In the genomic region with DNA sequence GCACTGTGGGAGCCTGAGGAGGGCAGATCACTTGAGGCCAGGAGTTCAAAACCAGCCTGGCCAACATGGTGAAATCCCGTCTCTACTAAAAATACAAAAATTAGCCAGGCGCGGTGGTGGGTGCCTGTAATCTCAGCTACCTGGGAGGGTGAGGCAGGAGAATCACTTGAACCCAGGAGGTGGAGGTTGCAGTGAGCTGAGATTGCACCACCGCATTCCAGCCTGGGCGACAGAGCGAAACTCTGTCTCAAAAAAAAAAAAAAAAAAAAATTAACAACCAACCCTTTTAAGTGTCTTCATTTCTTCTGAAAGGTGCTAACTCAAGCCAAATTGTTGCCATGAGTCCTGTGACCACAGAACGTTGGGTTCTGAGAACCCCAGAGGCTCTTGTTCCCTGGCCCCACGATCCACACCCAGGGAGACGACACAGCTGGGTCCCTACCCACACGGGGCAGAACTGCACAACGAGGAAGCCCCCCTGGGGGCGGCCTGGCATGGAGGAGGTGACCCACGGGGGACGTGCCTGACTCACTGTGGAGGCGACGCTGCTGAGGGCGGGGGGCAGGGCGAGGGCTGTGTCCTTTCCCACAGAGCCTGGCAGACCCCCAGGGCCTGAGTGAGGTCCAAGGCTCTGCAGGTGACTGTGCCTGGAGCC, we compare ENCODE assay signal across 9 cellular contexts. TPM values are rescaled to one million over a fixed set of nuclear protein-coding genes. Genes with fewer than 3 reads are reported as not detected.
A peak's percentile ranks its signal among the peaks of the same experiment; 100 is the strongest.
DNase-seq lines count a peak whose midpoint lies in the region; ATAC-seq, FAIRE-seq and TF ChIP-seq lines count a peak whose summit lies in the region.
"Not testable (repeated sequence)": the region's sequence is repeated elsewhere in the genome, so short reads cannot be mapped to it uniquely, and the experiment has no call there.
"Had no signal": no experiment of that assay in that cellular context is flagged by ENCODE, and none has a peak within 500 bp of the region (broad histone marks: within the 10 kb centered on the region; RNA-seq: fewer than 3 reads in every experiment).

No MANE protein-coding gene starts in this region.

- peak overlapping the region; percentile 29 for H2BK5ac ChIP-seq in IMR-90 (ENCODE audit: low read depth, low read length, poor library complexity, severe bottlenecking)

- ATAC-seq in A549; IMR-90 (ENCODE audit: low read depth); lung (ENCODE audit: insufficient read depth, low FRiP score): not testable (repeated sequence)
- peak in 3 of 4 donors; percentile 1 to 7 (median 3) for ATAC-seq in pancreas

- H3K27ac ChIP-seq in A549, result peak overlapping the region in 1 of 2 experiments; percentile 98; a peak in 4 of 6 replicates
- not testable (repeated sequence) for H3K27ac ChIP-seq in IMR-90 (ENCODE audit: insufficient read depth, low read length)
- H3K27ac ChIP-seq in RWPE1, result peak overlapping the region; percentile 93
- peak overlapping the region; percentile 75 for H3K27ac ChIP-seq in endothelial cell of umbilical vein (ENCODE audit: insufficient read depth, low read depth, low read length)
- peak overlapping the region; percentile 62 to 85 for H3K27ac ChIP-seq in right atrium auricular region
- peak overlapping the region; percentile 56 to 75 for H3K27ac ChIP-seq in lung (ENCODE audit: low read depth in 1 of 2, low read length in 1 of 2)
- H3K27ac ChIP-seq in pancreas, result peak overlapping the region; percentile 56 to 80 (median 62)

- not testable (repeated sequence) for H2BK15ac ChIP-seq in IMR-90 (ENCODE audit: low read depth, low read length)

- H3K4me1 ChIP-seq in A549 (peaks cover 40% of the 10 kb centered on the region), IMR-90 (ENCODE audit: control insufficient read depth, insufficient read depth, low read length) (peaks cover 29% of the 10 kb centered on the region), endothelial cell of umbilical vein (ENCODE audit: control insufficient read depth, extremely low read depth, insufficient read depth, low read length) (peaks cover 35% of the 10 kb centered on the region), right atrium auricular region (peaks cover 0 to 46% of the 10 kb centered on the region in 2 donors), lung (ENCODE audit: control insufficient read depth in 2 of 2, insufficient read depth in 2 of 2, low read length in 2 of 2) (peaks cover 3 to 18% of the 10 kb centered on the region in 2 donors)
- not testable (repeated sequence) for H3K4me1 ChIP-seq in pancreas

- not testable (repeated sequence) for FAIRE-seq in A549 (lab: Jason Lieb, UNC); endothelial cell of umbilical vein (lab: Jason Lieb, UNC); pancreas (lab: Jason Lieb, UNC)

- H2BK120ac ChIP-seq in IMR-90 (ENCODE audit: low read depth, low read length), result not testable (repeated sequence)

- not testable (repeated sequence) for H3K36me3 ChIP-seq in IMR-90 (ENCODE audit: control insufficient read depth, insufficient read depth, low read length); endothelial cell of umbilical vein (ENCODE audit: control insufficient read depth in 2 of 2, extremely low read depth in 1 of 2, insufficient read depth in 2 of 2, low read length in 2 of 2); right atrium auricular region; lung (ENCODE audit: control insufficient read depth in 2 of 2, insufficient read depth in 2 of 2, low read length in 2 of 2); pancreas

- H3K4me2 ChIP-seq in A549, result peak overlapping the region; percentile 87
- H3K4me2 ChIP-seq in IMR-90 (ENCODE audit: low read depth, low read length); endothelial cell of umbilical vein (ENCODE audit: insufficient read depth, low read length): not testable (repeated sequence)

- not testable (repeated sequence) for H3K18ac ChIP-seq in IMR-90 (ENCODE audit: low read depth, low read length)

- peak overlapping the region; percentile 68; the same call in 1 of the 2 replicates for H2AK5ac ChIP-seq in IMR-90 (ENCODE audit: low read depth, low read length)

- DNase-seq in A549 (ENCODE audit: low read depth in 1 of 2, low spot score in 1 of 2); IMR-90; RWPE1 (ENCODE audit: low spot score); endothelial cell of umbilical vein (ENCODE audit: low read depth, low spot score); right atrium auricular region (ENCODE audit: low spot score); lung (ENCODE audit: low spot score): not testable (repeated sequence)
- DNase-seq in astrocyte of the hippocampus (ENCODE audit: low read depth, low spot score) (peak; percentile 33), pancreas (peak in 1 of 6 donors; percentile 73)

- H3K9me3 ChIP-seq in A549; IMR-90 (ENCODE audit: control insufficient read depth, insufficient read depth, low read length); endothelial cell of umbilical vein (replicated peaks; ENCODE audit: control insufficient read depth, insufficient read depth, low read length); right atrium auricular region; lung (ENCODE audit: control insufficient read depth in 2 of 2, insufficient read depth in 1 of 2, low read length in 1 of 2); pancreas: not testable (repeated sequence)

- H3K79me1 ChIP-seq in IMR-90 (ENCODE audit: low read depth in 1 of 2, low read length in 2 of 2), result peaks cover 11 to 35% of the 10 kb centered on the region in 2 experiments

- H3K14ac ChIP-seq in IMR-90 (replicated peaks; ENCODE audit: low read depth, low read length), result not testable (repeated sequence)

- WGBS in A549 (ENCODE audit: missing lambda C conversion rate), result 85% methylated on average over 16 of the region's 18 CpGs
- WGBS in IMR-90 (ENCODE audit: extremely low coverage in 2 of 2, insufficient read length in 1 of 2), 2 experiments, result 78% methylated on average over 6 of the region's 18 CpGs; no CpG with 5 or more reads in 1 of the 2 experiments
- 77 to 81% methylated on average over 18 of the region's 18 CpGs for WGBS in lung, 2 donors
- WGBS in pancreas, 2 donors, result 61 to 62% methylated on average over 16 to 18 of the region's 18 CpGs

- not testable (repeated sequence) for H3K4me3 ChIP-seq in A549; IMR-90 (ENCODE audit: insufficient read depth, low read depth, low read length); endothelial cell of umbilical vein (replicated peaks in 1 of 3; ENCODE audit: insufficient read depth in 1 of 3, low read depth in 1 of 3, low read length in 3 of 3); right atrium auricular region; lung; pancreas

- CTCF ChIA-PET in A549 (lab: Yijun Ruan, JAX), result interaction anchor here (0.5 to 6.8 kb wide), 7 partner anchors 13 to 624 kb away, joined by 3 to 51 read pairs (median 3); a partner anchor contains a TSS
- CTCF ChIA-PET in IMR-90 (lab: Yijun Ruan, JAX), result not testable (repeated sequence)
- CTCF ChIA-PET in RWPE1 (lab: Yijun Ruan, JAX), result interaction anchor here (1.7 kb wide), 1 partner anchor 14 kb away, joined by 4 read pairs; no protein-coding TSS in a partner anchor
- CTCF ChIA-PET in endothelial cell of umbilical vein (lab: Charles Lee), result interaction anchor here (0.6 to 4.6 kb wide), 5 partner anchors 13 to 174 kb away, joined by 3 to 36 read pairs (median 5); a partner anchor contains a TSS

- H3K4ac ChIP-seq in IMR-90 (ENCODE audit: low read depth, low read length), result not testable (repeated sequence)

- H2AFZ ChIP-seq in IMR-90 (replicated peaks; ENCODE audit: low read length, poor library complexity); endothelial cell of umbilical vein (ENCODE audit: low read depth, low read length): not testable (repeated sequence)

- H4K8ac ChIP-seq in IMR-90 (ENCODE audit: low read depth in 2 of 2, low read length in 2 of 2), result not testable (repeated sequence)

- dilution Hi-C loops in IMR-90 (cut with HindIII; ENCODE audit: low sequenced_read_pairs, unreplicated experiment); endothelial cell of umbilical vein (cut with MboI; ENCODE audit: extremely low pct_ligation_motif_present, low sequenced_read_pairs): not testable (repeated sequence)

- not testable (repeated sequence) for H3K56ac ChIP-seq in IMR-90 (ENCODE audit: extremely low read depth, insufficient read depth, low read length)

- H4K20me1 ChIP-seq in IMR-90 (ENCODE audit: insufficient read depth, low read length); endothelial cell of umbilical vein (replicated peaks; ENCODE audit: control insufficient read depth, extremely low read depth, insufficient read depth, low read length): not testable (repeated sequence)

- not testable (repeated sequence) for TF ChIP-seq CTCF in A549 (IDR thresholded peaks at IDR 0.05); IMR-90 (conservative IDR thresholded peaks at IDR 0.05; ENCODE audit: low read depth, low read length); RWPE1 (conservative IDR thresholded peaks at IDR 0.05; ENCODE audit: low read depth); endothelial cell of umbilical vein (IDR thresholded peaks at IDR 0.05; ENCODE audit: extremely low read depth in 1 of 2, insufficient read depth in 1 of 2, low read depth in 1 of 2, low read length in 2 of 2); right atrium auricular region (IDR thresholded peaks at IDR 0.05); lung (IDR thresholded peaks at IDR 0.05; ENCODE audit: control extremely low read depth, extremely low read depth); pancreas (IDR thresholded peaks at IDR 0.05)

- not testable (repeated sequence) for H2AK9ac ChIP-seq in IMR-90 (replicated peaks; ENCODE audit: low read depth, low read length, poor library complexity)

- 0 out of 2 replicates have a peak overlapping the region, but pooled peaks have one; percentile 60 for H2BK20ac ChIP-seq in IMR-90 (ENCODE audit: low read depth, low read length)

- not testable (repeated sequence) for H4K5ac ChIP-seq in IMR-90 (ENCODE audit: low read depth, low read length)

- not testable (repeated sequence) for H3K23ac ChIP-seq in IMR-90 (ENCODE audit: low read depth, low read length)

- peak overlapping the region; percentile 41; the same call in 1 of the 2 replicates for H4K91ac ChIP-seq in IMR-90 (ENCODE audit: insufficient read depth, low read depth, low read length)

- H3K9ac ChIP-seq in IMR-90 (ENCODE audit: low read depth, low read length); endothelial cell of umbilical vein (replicated peaks; ENCODE audit: extremely low read depth, insufficient read depth, low read length): not testable (repeated sequence)

- TF ChIP-seq POLR2A in A549 (IDR thresholded peaks at IDR 0.05; ENCODE audit: low read length); IMR-90 (IDR thresholded peaks at IDR 0.05; ENCODE audit: low read depth, low read length); endothelial cell of umbilical vein (IDR thresholded peaks at IDR 0.05; ENCODE audit: low read depth, low read length): not testable (repeated sequence)

- POLR2A ChIA-PET in A549 (lab: Yijun Ruan, JAX), result interaction anchor here (0.7 to 2.4 kb wide), 2 partner anchors 64 to 109 kb away, joined by 4 to 13 read pairs; a partner anchor contains a TSS
- POLR2A ChIA-PET in IMR-90 (lab: Charles Lee; ENCODE audit: unreplicated experiment); RWPE1 (lab: Yijun Ruan, JAX; ENCODE audit: low non-redundant PET); endothelial cell of umbilical vein (lab: Charles Lee): not testable (repeated sequence)

- BruUV-seq in IMR-90 (replicated peaks; lab: Mats Ljungman, UMichigan); endothelial cell of umbilical vein (replicated peaks; lab: Mats Ljungman, UMichigan): not testable (repeated sequence)

- TF ChIP-seq EP300 in A549 (IDR thresholded peaks at IDR 0.05), result not testable (repeated sequence)

- intact Hi-C loops in IMR-90 (cut with micrococcal nuclease); endothelial cell of umbilical vein (cut with micrococcal nuclease): not testable (repeated sequence)
- intact Hi-C loops in pancreas (cut with DNase I), result loop anchor here in 1 of 3 donors (5.0 kb wide), 1 partner anchor 128 kb away; no protein-coding TSS in a partner anchor

- in situ Hi-C loops in IMR-90 (cut with MboI; ENCODE audit: low sequenced_read_pairs), result not testable (repeated sequence)

- peaks cover 12% of the 10 kb centered on the region for H3K79me2 ChIP-seq in endothelial cell of umbilical vein (ENCODE audit: control insufficient read depth, insufficient read depth, low read length)

- not testable (repeated sequence) for H3K9me1 ChIP-seq in IMR-90 (ENCODE audit: insufficient read depth, low read length); endothelial cell of umbilical vein (replicated peaks; ENCODE audit: control insufficient read depth, extremely low read depth, insufficient read depth, low read length)

- not testable (repeated sequence) for H3K27me3 ChIP-seq in IMR-90 (ENCODE audit: control insufficient read depth, insufficient read depth, low read length); endothelial cell of umbilical vein (ENCODE audit: control insufficient read depth in 2 of 2, insufficient read depth in 2 of 2, low read length in 2 of 2); right atrium auricular region; lung (ENCODE audit: control insufficient read depth, insufficient read depth); pancreas

- TF ChIP-seq RAD21 in A549 (conservative IDR thresholded peaks at IDR 0.05 in 1 of 2, IDR thresholded peaks at IDR 0.05 in 1 of 2); IMR-90 (IDR thresholded peaks at IDR 0.05; ENCODE audit: low read length): not testable (repeated sequence)

RNA-seq across cellular contexts. Expression of a gene that starts 12.6 kb away (rescaled TPM):
- 3.3 and 3.4 TPM in 2 replicates for polyA plus RNA-seq in A549 (2011; rRNA removed)
- 2.3 and 4.1 TPM in 2 replicates for polyA plus RNA-seq in A549 (2012; cell fraction: cytosol; rRNA removed)
- polyA plus RNA-seq in A549 (2012; cell fraction: nucleus; rRNA removed), result 11.3 and 14.6 TPM in 2 replicates
- polyA plus RNA-seq in A549 (2017; fragmentation: RNase III; extraction: RNeasy Plus Mini Kit Qiagen cat#74134 plus additional on column Dnase treatment), result 4.0 to 5.4 TPM (median 4.5 TPM) in 3 replicates
- 2.5 and 3.5 TPM in 2 replicates for polyA minus RNA-seq in A549 (2011; rRNA and poly(A)+ RNA removed)
- 1.1 and 1.7 TPM in 2 replicates for total RNA-seq in IMR-90 (2012; rRNA removed)
- 7.4 and 10.2 TPM in 2 replicates for polyA plus RNA-seq in IMR-90 (2012; rRNA removed)
- polyA plus RNA-seq in IMR-90 (2012; cell fraction: cytosol; rRNA removed), result 5.4 and 9.9 TPM in 2 replicates
- 24.4 and 50.7 TPM in 2 replicates for polyA plus RNA-seq in IMR-90 (2012; cell fraction: nucleus; rRNA removed; ENCODE audit: low replicate concordance)
- 26.6 and 30.3 TPM in 2 replicates for total RNA-seq in endothelial cell of umbilical vein
- polyA plus RNA-seq in endothelial cell of umbilical vein, result 17.7 and 24.7 TPM in 2 replicates
- polyA plus RNA-seq in endothelial cell of umbilical vein (2011; cell fraction: cytosol; rRNA removed), result 7.6 and 11.8 TPM in 2 replicates
- 34.8 and 44.7 TPM in 2 replicates for polyA plus RNA-seq in endothelial cell of umbilical vein (2011; cell fraction: nucleus; rRNA removed)
- 12.4 and 21.6 TPM in 2 replicates for polyA plus RNA-seq in endothelial cell of umbilical vein (2012)
- polyA minus RNA-seq in endothelial cell of umbilical vein, result 11.0 and 15.0 TPM in 2 replicates
- 4.9 TPM for polyA minus RNA-seq in endothelial cell of umbilical vein (2011; cell fraction: cytosol; rRNA and poly(A)+ RNA removed)
- 13.0 and 26.5 TPM in 2 replicates for polyA minus RNA-seq in endothelial cell of umbilical vein (2011; cell fraction: nucleus; rRNA and poly(A)+ RNA removed)
- 1 to 10 TPM; 5.9 to 6.0 TPM for total RNA-seq in right atrium auricular region
- total RNA-seq in lung, result 10 to 100 TPM; 17.5 to 21.5 TPM
- 10 to 100 TPM in 1 of 2 donors, 1 to 10 TPM in 1; 8.6 to 30.5 TPM for polyA plus RNA-seq in lung
- total RNA-seq in pancreas, result 10 to 100 TPM in 3 of 6 donors, 1 to 10 TPM in 3; 8.1 to 16.5 (median 10.4) TPM
- polyA plus RNA-seq in pancreas, result 10 to 100 TPM; 43.1 to 57.3 TPM

RNA-seq across cellular contexts. Expression of a gene that starts 12.8 kb away (rescaled TPM):
- polyA plus RNA-seq in A549 (2011; rRNA removed), result 0.44 and 0.58 TPM in 2 replicates
- 0.63 and 1.1 TPM in 2 replicates for polyA plus RNA-seq in A549 (2012; cell fraction: cytosol; rRNA removed)
- 3.9 and 6.1 TPM in 2 replicates for polyA plus RNA-seq in A549 (2012; cell fraction: nucleus; rRNA removed)
- 1.1 to 1.9 TPM (median 1.5 TPM) in 3 replicates for polyA plus RNA-seq in A549 (2017; fragmentation: RNase III; extraction: RNeasy Plus Mini Kit Qiagen cat#74134 plus additional on column Dnase treatment)
- polyA minus RNA-seq in A549 (2011; rRNA and poly(A)+ RNA removed), result 0.19 and 0.33 TPM in 2 replicates
- total RNA-seq in IMR-90 (2012; rRNA removed), result not detected in 2 replicates
- 0.16 and 0.17 TPM in 2 replicates for polyA plus RNA-seq in IMR-90 (2012; rRNA removed)
- polyA plus RNA-seq in IMR-90 (2012; cell fraction: cytosol; rRNA removed), result 0.08 and 0.25 TPM in 2 replicates
- polyA plus RNA-seq in IMR-90 (2012; cell fraction: nucleus; rRNA removed; ENCODE audit: low replicate concordance), result 1.3 and 3.4 TPM in 2 replicates
- total RNA-seq in endothelial cell of umbilical vein, result 0.91 and 1.3 TPM in 2 replicates
- polyA plus RNA-seq in endothelial cell of umbilical vein, result 0.40 and 0.51 TPM in 2 replicates
- 0.20 TPM in 1 of 2 replicates, not detected in the other for polyA plus RNA-seq in endothelial cell of umbilical vein (2011; cell fraction: cytosol; rRNA removed)
- 1.6 and 1.7 TPM in 2 replicates for polyA plus RNA-seq in endothelial cell of umbilical vein (2011; cell fraction: nucleus; rRNA removed)
- polyA plus RNA-seq in endothelial cell of umbilical vein (2012), result 0.13 and 0.52 TPM in 2 replicates
- polyA minus RNA-seq in endothelial cell of umbilical vein, result 0.13 and 0.19 TPM in 2 replicates
- polyA minus RNA-seq in endothelial cell of umbilical vein (2011; cell fraction: cytosol; rRNA and poly(A)+ RNA removed), result 1.8 TPM
- polyA minus RNA-seq in endothelial cell of umbilical vein (2011; cell fraction: nucleus; rRNA and poly(A)+ RNA removed), result 0.67 TPM in 1 of 2 replicates, not detected in the other
- 1 to 10 TPM in 1 of 2 donors, under 1 TPM in 1; 0.94 to 3.4 TPM for total RNA-seq in right atrium auricular region
- total RNA-seq in lung, result 10 to 100 TPM in 1 of 2 donors, 1 to 10 TPM in 1; 3.1 to 10.1 TPM
- 10 to 100 TPM in 1 of 2 donors, 1 to 10 TPM in 1; 2.1 to 11.7 TPM for polyA plus RNA-seq in lung
- 10 to 100 TPM in 3 of 6 donors, 1 to 10 TPM in 3; 6.6 to 15.0 (median 10.0) TPM for total RNA-seq in pancreas
- 10 to 100 TPM; 40.0 to 45.5 TPM for polyA plus RNA-seq in pancreas

RNA-seq across cellular contexts. Expression of a gene that starts 30.8 kb away (rescaled TPM):
- polyA plus RNA-seq in A549 (2011; rRNA removed) (0.18 and 0.22 TPM in 2 replicates), A549 (2017; fragmentation: RNase III; extraction: RNeasy Plus Mini Kit Qiagen cat#74134 plus additional on column Dnase treatment) (0.21 to 0.41 TPM (median 0.36 TPM) in 3 replicates), IMR-90 (2012; rRNA removed) (0.07 TPM in 2 replicates), endothelial cell of umbilical vein (0.44 and 0.45 TPM in 2 replicates), lung (under 1 TPM; 0.08 to 0.45 TPM), pancreas (1 to 10 TPM; 3.9 to 4.7 TPM)
- 0.22 and 0.29 TPM in 2 replicates for polyA plus RNA-seq in A549 (2012; cell fraction: cytosol; rRNA removed)
- 3.6 TPM in 2 replicates for polyA plus RNA-seq in A549 (2012; cell fraction: nucleus; rRNA removed)
- polyA minus RNA-seq in A549 (2011; rRNA and poly(A)+ RNA removed), result 0.08 TPM in 1 of 2 replicates, not detected in the other
- total RNA-seq in IMR-90 (2012; rRNA removed) (not detected in 2 replicates), endothelial cell of umbilical vein (0.42 and 0.51 TPM in 2 replicates), right atrium auricular region (not detected), lung (under 1 TPM; 0.14 to 0.28 TPM), pancreas (1 to 10 TPM in 5 of 6 donors, under 1 TPM in 1; 0.98 to 3.8 (median 1.3) TPM)
- 0.06 and 0.11 TPM in 2 replicates for polyA plus RNA-seq in IMR-90 (2012; cell fraction: cytosol; rRNA removed)
- 0.37 and 0.78 TPM in 2 replicates for polyA plus RNA-seq in IMR-90 (2012; cell fraction: nucleus; rRNA removed; ENCODE audit: low replicate concordance)
- 0.14 and 0.21 TPM in 2 replicates for polyA plus RNA-seq in endothelial cell of umbilical vein (2011; cell fraction: cytosol; rRNA removed)
- polyA plus RNA-seq in endothelial cell of umbilical vein (2011; cell fraction: nucleus; rRNA removed), result 2.5 and 3.6 TPM in 2 replicates
- polyA plus RNA-seq in endothelial cell of umbilical vein (2012), result 0.12 and 0.14 TPM in 2 replicates
- polyA minus RNA-seq in endothelial cell of umbilical vein, result not detected in 2 replicates
- not detected for polyA minus RNA-seq in endothelial cell of umbilical vein (2011; cell fraction: cytosol; rRNA and poly(A)+ RNA removed)
- polyA minus RNA-seq in endothelial cell of umbilical vein (2011; cell fraction: nucleus; rRNA and poly(A)+ RNA removed), result 0.24 TPM in 1 of 2 replicates, not detected in the other
- total RNA-seq: CD8-positive, alpha-beta memory T cell had no signal
- polyA plus RNA-seq: CD8-positive, alpha-beta memory T cell had no signal

RNA-seq across cellular contexts. Expression of a gene that starts 48.8 kb away (rescaled TPM):
- polyA plus RNA-seq in A549 (2011; rRNA removed) (16.0 and 20.0 TPM in 2 replicates), A549 (2017; fragmentation: RNase III; extraction: RNeasy Plus Mini Kit Qiagen cat#74134 plus additional on column Dnase treatment) (29.2 to 35.0 TPM (median 33.0 TPM) in 3 replicates), IMR-90 (2012; rRNA removed) (40.9 and 45.9 TPM in 2 replicates), endothelial cell of umbilical vein (53.7 and 66.9 TPM in 2 replicates), lung (10 to 100 TPM; 26.1 to 39.8 TPM), pancreas (10 to 100 TPM; 68.6 to 81.0 TPM)
- polyA plus RNA-seq in A549 (2012; cell fraction: cytosol; rRNA removed), result 33.6 and 46.9 TPM in 2 replicates
- 116 and 143 TPM in 2 replicates for polyA plus RNA-seq in A549 (2012; cell fraction: nucleus; rRNA removed)
- polyA minus RNA-seq in A549 (2011; rRNA and poly(A)+ RNA removed), result 21.3 and 25.0 TPM in 2 replicates
- total RNA-seq in IMR-90 (2012; rRNA removed) (7.7 and 10.0 TPM in 2 replicates), endothelial cell of umbilical vein (43.3 and 45.4 TPM in 2 replicates), right atrium auricular region (10 to 100 TPM; 16.2 to 26.2 TPM), lung (10 to 100 TPM; 13.8 to 34.1 TPM), pancreas (10 to 100 TPM; 22.0 to 34.4 (median 26.3) TPM)
- 26.6 and 33.5 TPM in 2 replicates for polyA plus RNA-seq in IMR-90 (2012; cell fraction: cytosol; rRNA removed)
- 116 and 241 TPM in 2 replicates for polyA plus RNA-seq in IMR-90 (2012; cell fraction: nucleus; rRNA removed; ENCODE audit: low replicate concordance)
- polyA plus RNA-seq in endothelial cell of umbilical vein (2011; cell fraction: cytosol; rRNA removed), result 31.4 and 40.5 TPM in 2 replicates
- polyA plus RNA-seq in endothelial cell of umbilical vein (2011; cell fraction: nucleus; rRNA removed), result 152 and 169 TPM in 2 replicates
- 46.1 and 63.1 TPM in 2 replicates for polyA plus RNA-seq in endothelial cell of umbilical vein (2012)
- polyA minus RNA-seq in endothelial cell of umbilical vein, result 18.8 and 27.5 TPM in 2 replicates
- polyA minus RNA-seq in endothelial cell of umbilical vein (2011; cell fraction: cytosol; rRNA and poly(A)+ RNA removed), result 31.5 TPM
- polyA minus RNA-seq in endothelial cell of umbilical vein (2011; cell fraction: nucleus; rRNA and poly(A)+ RNA removed), result 23.9 and 33.3 TPM in 2 replicates
